8 cellular contexts compared by ENCODE assay signal in the genomic region with DNA sequence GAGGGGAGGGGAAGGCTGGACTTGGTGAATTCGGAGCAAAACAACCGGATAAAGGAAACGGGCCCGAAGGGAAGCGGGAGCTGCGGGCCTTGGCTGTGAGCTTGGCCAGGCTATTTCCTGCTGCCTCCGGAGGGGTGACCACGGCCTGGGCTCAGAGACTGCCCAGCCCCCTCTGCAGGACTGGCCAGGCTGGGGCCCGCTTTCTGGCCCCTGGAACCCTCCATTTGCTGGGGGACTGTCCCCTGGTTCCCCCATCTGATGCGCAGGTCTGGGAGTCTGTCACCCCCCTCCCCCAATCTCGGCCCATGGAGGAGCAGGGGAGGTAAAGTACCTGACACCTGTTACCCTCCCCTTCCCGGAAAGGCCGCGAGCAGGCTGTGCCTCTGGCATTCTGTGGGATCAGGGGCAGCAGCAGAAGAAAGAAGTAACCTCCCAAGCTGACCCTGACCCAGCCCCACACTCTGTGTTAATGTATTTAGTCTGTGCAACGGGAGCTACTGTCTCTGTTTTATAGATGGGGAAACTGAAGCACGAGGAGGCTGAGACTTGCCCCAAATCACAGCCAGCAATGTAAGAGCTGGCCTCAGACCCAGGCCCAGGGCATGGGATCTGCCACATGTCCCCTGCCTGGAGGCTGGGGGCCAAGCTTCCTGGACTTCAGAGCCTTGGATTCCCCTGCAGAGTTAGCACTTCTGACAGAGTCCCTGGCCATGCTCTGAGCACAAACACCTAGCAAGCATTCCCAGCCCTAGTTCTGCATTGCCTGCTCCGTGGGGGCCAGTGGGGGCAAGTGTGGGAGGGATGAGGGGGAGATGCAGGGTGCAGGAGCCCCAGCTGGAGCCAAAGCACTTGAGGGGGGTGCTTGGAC. TPM values are rescaled to one million over a fixed set of nuclear protein-coding genes. Genes with fewer than 3 reads are reported as not detected.
DNase-seq lines count a peak whose midpoint lies in the region; ATAC-seq and TF ChIP-seq lines count a peak whose summit lies in the region.

No MANE protein-coding gene starts in this region.

- no peaks in the 10 kb centered on the region for H3K36me3 ChIP-seq in GM23248 (ENCODE audit: low read depth)
- peaks cover 0 to 9% (median 7%) of the 10 kb centered on the region in 9 donors for H3K36me3 ChIP-seq in heart left ventricle
- peaks cover 0 to 4% (median 3%) of the 10 kb centered on the region in 3 donors for H3K36me3 ChIP-seq in skeletal muscle tissue (ENCODE audit: control insufficient read depth in 3 of 3, insufficient read depth in 3 of 3, low read length in 3 of 3)

- H3K27ac Mint-ChIP-seq in T-cell, result peak overlapping the region; percentile 80 to 87

- H3K27me3 Mint-ChIP-seq in T-cell, result no peaks in the 10 kb centered on the region

- H3K36me3 Mint-ChIP-seq in T-cell, result no peaks in the 10 kb centered on the region

- 26 to 29% methylated on average over 9 to 15 of the region's 17 CpGs for WGBS in GM23248 (ENCODE audit: low coverage in 1 of 2, low lambda C conversion rate in 2 of 2, missing lambda C conversion rate in 2 of 2), 2 experiments
- 7 to 12% (median 9%) methylated on average over 8 to 17 of the region's 17 CpGs for WGBS in heart left ventricle, 4 donors

- H3K9me3 Mint-ChIP-seq in T-cell, result no peaks in the 10 kb centered on the region

- no peak for TF ChIP-seq POLR2A in heart left ventricle (IDR thresholded peaks at IDR 0.05)

- ATAC-seq in T-cell (replicated peaks in 1 of 4) (no peak), heart left ventricle (peak in 2 of 4 donors; percentile 47 to 52), HG03280 (IDR thresholded peaks at IDR 0.05; ENCODE audit: unreplicated experiment) (no peak)

- no peaks in the 10 kb centered on the region for H3K9me3 ChIP-seq in GM23248 (ENCODE audit: low read depth)
- no peaks in the 10 kb centered on the region for H3K9me3 ChIP-seq in heart left ventricle
- H3K9me3 ChIP-seq in skeletal muscle tissue (ENCODE audit: control insufficient read depth in 3 of 3, low read length in 3 of 3), result no peaks in the 10 kb centered on the region

- no peak for TF ChIP-seq CTCF in heart left ventricle (IDR thresholded peaks at IDR 0.05)

- H4K20me1 ChIP-seq in GM23248 (ENCODE audit: insufficient read depth), result no peaks in the 10 kb centered on the region

- peaks cover 53 to 69% (median 58%) of the 10 kb centered on the region in 3 donors for H3K4me1 Mint-ChIP-seq in T-cell

- H3K4me1 ChIP-seq in GM23248 (ENCODE audit: insufficient read depth) (peaks cover 2% of the 10 kb centered on the region; the same call in 1 of the 2 replicates), heart left ventricle (peaks cover 8 to 68% (median 34%) of the 10 kb centered on the region in 12 donors), skeletal muscle tissue (ENCODE audit: control insufficient read depth in 3 of 3, insufficient read depth in 3 of 3, low read length in 3 of 3) (peaks cover 6 to 35% (median 33%) of the 10 kb centered on the region in 3 donors)

- in situ Hi-C loops in GM23248 (cut with MboI), result no loop called here

- DNase-seq in GM23248 (peak; percentile 31), T-cell (no peak), heart left ventricle (peak in 1 of 5 donors; percentile 16), NCI-H510A treated with DMSO at 0.1 percent for 48 hours (lab: John Stamatoyannopoulos, UW) (no peak)
- DNase-seq in activated effector memory CD4-positive, alpha-beta T cell treated with anti-CD3 and anti-CD28 coated beads, Interleukin-2, amount 50 U/mL, for 16 hours, result no peak
- no peak for DNase-seq in stimulated activated naive CD4-positive, alpha-beta T cell treated with Interleukin-2 at 50 U/mL for 16 hours (lab: John Stamatoyannopoulos, UW)

- H2AFZ ChIP-seq in GM23248, result peak overlapping the region; percentile 45

- peak overlapping the region; percentile 66 to 79 (median 78) for H3K4me3 Mint-ChIP-seq in T-cell

- H3K4me3 ChIP-seq in GM23248 (peak overlapping the region; percentile 63), heart left ventricle (peak overlapping the region; percentile 9 to 62 (median 56)), skeletal muscle tissue (ENCODE audit: low read length in 3 of 3) (peak overlapping the region in 1 of 3 donors; percentile 41)

- CTCF ChIA-PET in T-cell (lab: Charles Lee), result interaction anchor here in 1 of 2 donors (0.6 to 1.7 kb wide), 4 partner anchors 15 to 60 kb away, joined by 3 to 8 read pairs (median 4); a partner anchor contains a TSS

- H3K4me2 ChIP-seq in GM23248 (ENCODE audit: unreplicated experiment), result peak overlapping the region; percentile 65

- H3F3A ChIP-seq in GM23248 (ENCODE audit: insufficient read depth), result peaks cover 6% of the 10 kb centered on the region

- POLR2A ChIA-PET in T-cell (lab: Charles Lee), result interaction anchor here in 1 of 2 donors (0.5 kb wide), 1 partner anchor 37 kb away, joined by 7 read pairs; no protein-coding TSS in a partner anchor

- H3K27me3 ChIP-seq in GM23248 (replicated peaks; ENCODE audit: insufficient read depth) (peaks cover 31% of the 10 kb centered on the region), heart left ventricle (peaks cover 0 to 64% (median 44%) of the 10 kb centered on the region in 9 donors), skeletal muscle tissue (ENCODE audit: control insufficient read depth in 3 of 3, insufficient read depth in 3 of 3, low read length in 3 of 3) (peaks cover 63 to 74% (median 63%) of the 10 kb centered on the region in 3 donors)

- no peak overlapping the region for H3K27ac ChIP-seq in GM23248
- H3K27ac ChIP-seq in heart left ventricle, result peak overlapping the region; percentile 5 to 93 (median 78)
- H3K27ac ChIP-seq in skeletal muscle tissue (ENCODE audit: low read depth, low read length), result peak overlapping the region; percentile 28

- no peaks in the 10 kb centered on the region for H3K9me2 ChIP-seq in GM23248 (ENCODE audit: insufficient read depth)

- intact Hi-C loops in heart left ventricle (cut with DNase I), result loop anchor here in 9 of 10 donors (1.0 to 10.0 kb wide), 7 partner anchors 17 to 83 kb away; a partner anchor contains a TSS

- H3K9ac ChIP-seq in GM23248 (no peak overlapping the region), skeletal muscle tissue (ENCODE audit: low read depth in 1 of 3, low read length in 3 of 3) (peak overlapping the region in 1 of 3 donors; percentile 60)

- no peaks in the 10 kb centered on the region for H3K79me2 ChIP-seq in GM23248 (ENCODE audit: insufficient read depth)

RNA-seq across cellular contexts. Expression of a gene that starts 3.5 kb away (rescaled TPM):
- 0.32 and 0.51 TPM in 2 replicates for total RNA-seq in GM23248 (2014; rRNA removed; shearing (Covaris generic))
- polyA plus RNA-seq in GM23248 (2016; fragmentation: Nextera tagmentation; extraction: Ambion mirVana), result 0.09 and 0.14 TPM in 2 replicates
- 10 to 100 TPM in 2 of 5 donors, 1 to 10 TPM in 3; 4.5 to 20.8 (median 9.5) TPM for total RNA-seq in T-cell
- total RNA-seq in heart left ventricle, result 1 to 10 TPM in 1 of 9 donors, under 1 TPM in 8; 0.16 to 1.2 (median 0.56) TPM
- under 1 TPM; 0.35 to 0.42 TPM for polyA plus RNA-seq in heart left ventricle
- 0.52 TPM for total RNA-seq in skeletal muscle tissue

RNA-seq across cellular contexts. Expression of a gene that starts 9.9 kb away (rescaled TPM):
- not detected in 2 replicates for total RNA-seq in GM23248 (2014; rRNA removed; shearing (Covaris generic))
- not detected in 2 replicates for polyA plus RNA-seq in GM23248 (2016; fragmentation: Nextera tagmentation; extraction: Ambion mirVana)
- under 1 TPM in 3 of 5 donors, not detected in 2; 0.35 to 0.56 (median 0.44) TPM for total RNA-seq in T-cell
- 10 to 100 TPM; 37.0 to 75.9 (median 50.7) TPM for total RNA-seq in heart left ventricle
- 10 to 100 TPM; 23.5 to 31.1 TPM for polyA plus RNA-seq in heart left ventricle
- 3.7 TPM for total RNA-seq in skeletal muscle tissue

RNA-seq across cellular contexts. Expression of a gene that starts 23.5 kb away (rescaled TPM):
- 34.3 and 39.2 TPM in 2 replicates for total RNA-seq in GM23248 (2014; rRNA removed; shearing (Covaris generic))
- polyA plus RNA-seq in GM23248 (2016; fragmentation: Nextera tagmentation; extraction: Ambion mirVana), result 67.9 and 70.7 TPM in 2 replicates
- 10 to 100 TPM; 25.8 to 49.7 (median 40.1) TPM for total RNA-seq in T-cell
- 10 to 100 TPM; 19.2 to 52.1 (median 42.9) TPM for total RNA-seq in heart left ventricle
- polyA plus RNA-seq in heart left ventricle, result 10 to 100 TPM; 23.6 to 32.9 TPM
- total RNA-seq in skeletal muscle tissue, result 8.4 TPM

RNA-seq across cellular contexts. Expression of a gene that starts 39.8 kb away (rescaled TPM):
- 7.0 and 13.2 TPM in 2 replicates for total RNA-seq in GM23248 (2014; rRNA removed; shearing (Covaris generic))
- 18.7 and 20.9 TPM in 2 replicates for polyA plus RNA-seq in GM23248 (2016; fragmentation: Nextera tagmentation; extraction: Ambion mirVana)
- 10 to 100 TPM; 39.2 to 61.7 (median 57.3) TPM for total RNA-seq in T-cell
- 10 to 100 TPM in 2 of 9 donors, 1 to 10 TPM in 7; 3.2 to 25.6 (median 5.3) TPM for total RNA-seq in heart left ventricle
- 1 to 10 TPM; 3.7 to 6.5 TPM for polyA plus RNA-seq in heart left ventricle
- 5.2 TPM for total RNA-seq in skeletal muscle tissue

RNA-seq across cellular contexts. Expression of a gene that starts 40.4 kb away (rescaled TPM):
- total RNA-seq in GM23248 (2014; rRNA removed; shearing (Covaris generic)), result 0.86 and 1.1 TPM in 2 replicates
- 0.35 and 0.53 TPM in 2 replicates for polyA plus RNA-seq in GM23248 (2016; fragmentation: Nextera tagmentation; extraction: Ambion mirVana)
- 1 to 10 TPM; 1.1 to 1.9 (median 1.5) TPM for total RNA-seq in T-cell
- total RNA-seq in heart left ventricle, result 1 to 10 TPM in 3 of 9 donors, under 1 TPM in 6; 0.18 to 1.9 (median 0.67) TPM
- polyA plus RNA-seq in heart left ventricle, result under 1 TPM; 0.21 to 0.27 TPM
- total RNA-seq in skeletal muscle tissue, result 0.52 TPM
